Comparison of ENCODE assay signal across 19 cellular contexts in the genomic region with DNA sequence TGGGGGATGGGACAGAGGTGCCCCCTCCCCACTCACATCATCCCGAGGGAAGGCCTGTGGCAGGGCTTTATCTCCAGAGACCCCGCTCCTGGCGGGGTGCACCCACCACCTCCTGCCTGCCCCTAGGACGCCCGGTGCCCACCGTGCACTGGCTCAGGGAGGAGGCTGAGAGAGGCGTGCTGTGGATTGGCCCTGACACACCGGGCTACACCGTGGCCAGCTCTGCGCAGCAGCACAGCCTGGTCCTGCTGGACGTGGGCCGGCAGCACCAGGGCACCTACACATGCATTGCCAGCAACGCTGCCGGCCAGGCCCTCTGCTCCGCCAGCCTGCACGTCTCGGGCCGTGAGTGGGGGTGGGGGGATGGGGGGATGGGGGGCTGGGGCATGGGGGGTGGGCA.
"Had no signal": no experiment of that assay in that cellular context is flagged by ENCODE, and none has a peak within 500 bp of the region (broad histone marks: within the 10 kb centered on the region; RNA-seq: fewer than 3 reads in every experiment).

No MANE protein-coding gene starts in this region.

- H3K4me3 ChIP-seq: adrenal gland, skin epidermis, suprapubic skin, transverse colon had no signal

- H3K9me3 Mint-ChIP-seq: activated CD4-positive, alpha-beta memory T cell treated with anti-CD3 and anti-CD28 coated beads, Interleukin-2, amount 10 ng/mL, durations not matched to agents 7 days and 5 days; activated T-cell treated with anti-CD3 and anti-CD28 coated beads, Interleukin-2, amount 50 U/mL, for 24 hours; naive thymus-derived CD8-positive, alpha-beta T cell; stimulated activated naive CD8-positive, alpha-beta T cell treated with anti-CD3 and anti-CD28 coated beads, Interleukin-15, Interleukin-2, amounts not matched to agents 100 ng/mL and 50 ng/mL, for 24 hours had no signal

- H3K27me3 Mint-ChIP-seq: activated CD4-positive, alpha-beta memory T cell treated with anti-CD3 and anti-CD28 coated beads, Interleukin-2, amount 10 ng/mL, durations not matched to agents 7 days and 5 days; activated CD8-positive, alpha-beta memory T cell treated with anti-CD3 and anti-CD28 coated beads, Interleukin-2, amount 10 ng/mL, durations not matched to agents 7 days and 5 days; activated T-cell treated with anti-CD3 and anti-CD28 coated beads, Interleukin-2, amount 50 U/mL, for 24 hours; naive thymus-derived CD8-positive, alpha-beta T cell; progenitor cell of endocrine pancreas; stimulated activated naive CD8-positive, alpha-beta T cell treated with anti-CD3 and anti-CD28 coated beads, Interleukin-15, Interleukin-2, amounts not matched to agents 100 ng/mL and 50 ng/mL, for 24 hours had no signal

- H3K27ac Mint-ChIP-seq: activated CD4-positive, alpha-beta memory T cell treated with anti-CD3 and anti-CD28 coated beads, Interleukin-2, amount 10 ng/mL, durations not matched to agents 7 days and 5 days; activated CD8-positive, alpha-beta memory T cell treated with anti-CD3 and anti-CD28 coated beads, Interleukin-2, amount 10 ng/mL, durations not matched to agents 7 days and 5 days; activated T-cell treated with anti-CD3 and anti-CD28 coated beads, Interleukin-2, amount 50 U/mL, for 24 hours; naive thymus-derived CD8-positive, alpha-beta T cell; progenitor cell of endocrine pancreas; stimulated activated naive CD8-positive, alpha-beta T cell treated with anti-CD3 and anti-CD28 coated beads, Interleukin-15, Interleukin-2, amounts not matched to agents 100 ng/mL and 50 ng/mL, for 24 hours had no signal

- H3K27me3 ChIP-seq: adrenal gland, suprapubic skin, transverse colon had no signal

- H3K4me3 Mint-ChIP-seq: activated CD4-positive, alpha-beta memory T cell treated with anti-CD3 and anti-CD28 coated beads, Interleukin-2, amount 10 ng/mL, durations not matched to agents 7 days and 5 days; activated CD8-positive, alpha-beta memory T cell treated with anti-CD3 and anti-CD28 coated beads, Interleukin-2, amount 10 ng/mL, durations not matched to agents 7 days and 5 days; activated T-cell treated with anti-CD3 and anti-CD28 coated beads, Interleukin-2, amount 50 U/mL, for 24 hours; naive thymus-derived CD8-positive, alpha-beta T cell; stimulated activated naive CD8-positive, alpha-beta T cell treated with anti-CD3 and anti-CD28 coated beads, Interleukin-15, Interleukin-2, amounts not matched to agents 100 ng/mL and 50 ng/mL, for 24 hours had no signal

- DNase-seq: activated CD4-positive, alpha-beta memory T cell treated with anti-CD3 and anti-CD28 coated beads, Interleukin-2, amount 10 ng/mL, durations not matched to agents 7 days and 5 days; activated CD4-positive, alpha-beta T cell treated with anti-CD3 and anti-CD28 coated beads for 4 hours; activated CD8-positive, alpha-beta memory T cell treated with anti-CD3 and anti-CD28 coated beads, Interleukin-2, amount 10 ng/mL, durations not matched to agents 7 days and 5 days; activated naive CD4-positive, alpha-beta T cell treated with anti-CD3 and anti-CD28 coated beads, Interleukin-2, amount 50 U/mL, for 16 hours; foreskin fibroblast; hippocampal formation; mesendoderm; stimulated activated CD4-positive, alpha-beta T cell treated with anti-CD3 and anti-CD28 coated beads, Interleukin-2, amount 100 ng/mL, for 48 hours; SW 1271 had no signal

- ATAC-seq: activated CD8-positive, alpha-beta memory T cell treated with anti-CD3 and anti-CD28 coated beads, Interleukin-2, amount 10 ng/mL, durations not matched to agents 7 days and 5 days; naive thymus-derived CD8-positive, alpha-beta T cell; right cardiac atrium had no signal

- H3K4me1 ChIP-seq: adrenal gland, suprapubic skin, transverse colon had no signal

- H3K36me3 Mint-ChIP-seq: activated CD8-positive, alpha-beta memory T cell treated with anti-CD3 and anti-CD28 coated beads, Interleukin-2, amount 10 ng/mL, durations not matched to agents 7 days and 5 days had no signal

- H3K36me3 ChIP-seq: adrenal gland, transverse colon had no signal

- H3K4me1 Mint-ChIP-seq: activated CD4-positive, alpha-beta memory T cell treated with anti-CD3 and anti-CD28 coated beads, Interleukin-2, amount 10 ng/mL, durations not matched to agents 7 days and 5 days; activated CD8-positive, alpha-beta memory T cell treated with anti-CD3 and anti-CD28 coated beads, Interleukin-2, amount 10 ng/mL, durations not matched to agents 7 days and 5 days had no signal

- H3K9me3 ChIP-seq: adrenal gland, suprapubic skin, transverse colon had no signal

- H3K27ac ChIP-seq: adrenal gland, epithelial cell of prostate, skin epidermis, suprapubic skin, transverse colon had no signal
